In genomic region chr10:77508076-77508475, GRCh38 we compare ENCODE assay signal across 31 cellular contexts.
"Had no signal": no experiment of that assay in that cellular context is flagged by ENCODE, and none has a peak within 500 bp of the region (broad histone marks: within the 10 kb centered on the region; RNA-seq: fewer than 3 reads in every experiment).

No MANE protein-coding gene starts in this region.

- H3K9me3 Mint-ChIP-seq: activated CD8-positive, alpha-beta T cell treated with anti-CD3 and anti-CD28 coated beads for 36 hours; activated naive CD8-positive, alpha-beta T cell treated with anti-CD3 and anti-CD28 coated beads for 36 hours; activated T-cell treated with anti-CD3 and anti-CD28 coated beads, Interleukin-2, amount 50 U/mL, for 72 hours; activated T-helper 17 cell treated with anti-CD3 and anti-CD28 coated beads, Interleukin-2, amount 50 U/mL, for 72 hours had no signal

- DNase-seq: activated CD4-positive, alpha-beta T cell treated with anti-CD3 and anti-CD28 coated beads for 1 hour; activated CD4-positive, alpha-beta T cell treated with anti-CD3 and anti-CD28 coated beads for 48 hours; activated CD4-positive, CD25-positive, alpha-beta regulatory T cell; activated CD8-positive, alpha-beta T cell treated with anti-CD3 and anti-CD28 coated beads for 36 hours; activated effector memory CD4-positive, alpha-beta T cell treated with anti-CD3 and anti-CD28 coated beads, Interleukin-2, amount 50 U/mL, for 16 hours; activated naive CD4-positive, alpha-beta T cell; activated naive CD4-positive, alpha-beta T cell treated with anti-CD3 and anti-CD28 coated beads, Interleukin-2, amount 50 U/mL, for 16 hours; activated naive CD8-positive, alpha-beta T cell treated with anti-CD3 and anti-CD28 coated beads for 36 hours; activated T-cell treated with anti-CD3 and anti-CD28 coated beads, Interleukin-2, amount 50 U/mL, for 1 hour; activated T-cell treated with anti-CD3 and anti-CD28 coated beads, Interleukin-2, amount 50 U/mL, for 72 hours; amniotic stem cell; aorta; brain microvascular endothelial cell; central memory CD4-positive, alpha-beta T cell; Karpas-422; NCI-H1105; NCI-H1417 treated with DMSO at 0.1 percent for 48 hours; NCI-H187 treated with DMSO at 0.1 percent for 48 hours; NCI-H2081; NCI-H226; NCI-H446 treated with DMSO at 0.1 percent for 48 hours; NCI-H524; Peyer's patch; SHP77; SW 1271; T-helper 1 cell; T-helper 2 cell; T-helper 9 cell; WERI-Rb-1 had no signal

- H3K4me3 Mint-ChIP-seq: activated CD8-positive, alpha-beta T cell treated with anti-CD3 and anti-CD28 coated beads for 36 hours; activated naive CD8-positive, alpha-beta T cell treated with anti-CD3 and anti-CD28 coated beads for 36 hours; activated T-cell treated with anti-CD3 and anti-CD28 coated beads, Interleukin-2, amount 50 U/mL, for 72 hours; activated T-helper 17 cell treated with anti-CD3 and anti-CD28 coated beads, Interleukin-2, amount 50 U/mL, for 72 hours had no signal

- ATAC-seq: activated CD8-positive, alpha-beta T cell treated with anti-CD3 and anti-CD28 coated beads for 36 hours; activated T-cell treated with anti-CD3 and anti-CD28 coated beads, Interleukin-2, amount 50 U/mL, for 72 hours; activated T-helper 17 cell treated with anti-CD3 and anti-CD28 coated beads, Interleukin-2, amount 50 U/mL, for 72 hours had no signal

- H3K27me3 ChIP-seq: brain microvascular endothelial cell, Peyer's patch, SJSA1 had no signal

- H3K36me3 ChIP-seq: brain microvascular endothelial cell, Peyer's patch, SJSA1, WERI-Rb-1 had no signal

- H3K4me1 Mint-ChIP-seq: activated naive CD8-positive, alpha-beta T cell treated with anti-CD3 and anti-CD28 coated beads for 36 hours; activated T-helper 17 cell treated with anti-CD3 and anti-CD28 coated beads, Interleukin-2, amount 50 U/mL, for 72 hours had no signal

- H3K27ac ChIP-seq: brain microvascular endothelial cell, SJSA1, WERI-Rb-1 had no signal

- H3K27ac Mint-ChIP-seq: activated CD8-positive, alpha-beta T cell treated with anti-CD3 and anti-CD28 coated beads for 36 hours; activated naive CD8-positive, alpha-beta T cell treated with anti-CD3 and anti-CD28 coated beads for 36 hours; activated T-cell treated with anti-CD3 and anti-CD28 coated beads, Interleukin-2, amount 50 U/mL, for 72 hours; activated T-helper 17 cell treated with anti-CD3 and anti-CD28 coated beads, Interleukin-2, amount 50 U/mL, for 72 hours had no signal

- H3K9me3 ChIP-seq: Peyer's patch, SJSA1 had no signal

- H3K36me3 Mint-ChIP-seq: activated naive CD8-positive, alpha-beta T cell treated with anti-CD3 and anti-CD28 coated beads for 36 hours had no signal

- H3K4me3 ChIP-seq: Peyer's patch, SJSA1 had no signal
